Comparison of ENCODE assay signal across 8 cellular contexts in genomic region chr17:7589204-7589868, GRCh38. TPM values are rescaled to one million over a fixed set of nuclear protein-coding genes. Genes with fewer than 3 reads are reported as not detected.
DNase-seq lines count a peak whose midpoint lies in the region; ATAC-seq lines count a peak whose summit lies in the region.

No MANE protein-coding gene starts in this region.

- H3K14ac ChIP-seq in mesenchymal stem cell (ENCODE audit: low read length in 2 of 2) = no peak overlapping the region

- no peak overlapping the region for H2AFZ ChIP-seq in mesenchymal stem cell (ENCODE audit: low read depth, low read length)

- peak overlapping the region; percentile 82 for H2AK5ac ChIP-seq in mesenchymal stem cell (ENCODE audit: low read length, severe bottlenecking)

- H3K4me3 ChIP-seq in BLaER1 (no peak overlapping the region), mesenchymal stem cell (ENCODE audit: insufficient read depth in 1 of 2, low read depth in 1 of 2, low read length in 2 of 2) (peak overlapping the region in 1 of 2 experiments; percentile 68)

- DNase-seq in NCI-H1105 (lab: John Stamatoyannopoulos, UW) = peak; percentile 93
- peak; percentile 48 for DNase-seq in activated T-cell treated with anti-CD3 and anti-CD28 coated beads for 4 hours
- DNase-seq in epidermal melanocyte (ENCODE audit: insufficient read length, low spot score) = peak; percentile 96
- peak; percentile 86 for DNase-seq in mesenchymal stem cell
- DNase-seq in stimulated activated CD4-positive, alpha-beta T cell treated with anti-CD3 and anti-CD28 coated beads, TNF-alpha, amount 100 ng/mL, for 1 hour (ENCODE audit: low read depth in 3 of 3, low spot score in 1 of 3) = peak in 2 of 3 donors; percentile 51 to 53
- DNase-seq in COR-L47 (lab: John Stamatoyannopoulos, UW) = no peak

- H3K4me1 ChIP-seq in BLaER1 (peaks cover 34% of the 10 kb centered on the region), mesenchymal stem cell (ENCODE audit: control insufficient read depth, insufficient read depth, low read depth, low read length) (peaks cover 50% of the 10 kb centered on the region)

- peak overlapping the region in 1 of 2 experiments; percentile 68 for H3K18ac ChIP-seq in mesenchymal stem cell (ENCODE audit: low read depth in 1 of 2, low read length in 2 of 2)

- H3K4ac ChIP-seq in mesenchymal stem cell (ENCODE audit: low read depth in 1 of 2, low read length in 2 of 2) = no peak overlapping the region

- H3K4me2 ChIP-seq in BLaER1 = peak overlapping the region; percentile 68
- peak overlapping the region; percentile 33 for H3K4me2 ChIP-seq in mesenchymal stem cell (ENCODE audit: low read length, poor library complexity, severe bottlenecking)

- 0 out of 2 replicates have a peak overlapping the region, but pooled peaks have one; percentile 10 for H3K27ac ChIP-seq in BLaER1
- H3K27ac ChIP-seq in mesenchymal stem cell (ENCODE audit: low read length, poor library complexity, severe bottlenecking) = peak overlapping the region; percentile 31

- peak overlapping the region; percentile 24 for H2BK120ac ChIP-seq in mesenchymal stem cell (ENCODE audit: low read depth, low read length)

- H4K8ac ChIP-seq in mesenchymal stem cell (ENCODE audit: low read length) = peak overlapping the region; percentile 87

- peak overlapping the region; percentile 35 for H4K91ac ChIP-seq in mesenchymal stem cell (ENCODE audit: low read length)

- WGBS in mesenchymal stem cell = 21% methylated on average over 49 of the region's 56 CpGs

- H2BK12ac ChIP-seq in mesenchymal stem cell (ENCODE audit: low read length in 2 of 2) = peak overlapping the region in 1 of 2 experiments; percentile 4

- H3K79me1 ChIP-seq in mesenchymal stem cell (replicated peaks; ENCODE audit: low read length, poor library complexity, severe bottlenecking) = peaks cover 33% of the 10 kb centered on the region

- H3K9me3 ChIP-seq in BLaER1 (no peaks in the 10 kb centered on the region), mesenchymal stem cell (ENCODE audit: control insufficient read depth, low read length) (no peaks in the 10 kb centered on the region)

- ATAC-seq in HG03565 (IDR thresholded peaks at IDR 0.05; ENCODE audit: unreplicated experiment) = no peak

- H2BK15ac ChIP-seq in mesenchymal stem cell (ENCODE audit: low read depth, poor library complexity, severe bottlenecking) = peak overlapping the region; percentile 13

- no peak overlapping the region for H2BK5ac ChIP-seq in mesenchymal stem cell (ENCODE audit: low read depth, low read length, poor library complexity, severe bottlenecking)

- H4K20me1 ChIP-seq in BLaER1 = peaks cover 13% of the 10 kb centered on the region; the same call in 1 of the 2 replicates

- H3K9ac ChIP-seq in BLaER1 = peak overlapping the region; percentile 22; the same call in 1 of the 2 replicates
- H3K9ac ChIP-seq in mesenchymal stem cell (ENCODE audit: low read length) = peak overlapping the region; percentile 79

- H3K23ac ChIP-seq in mesenchymal stem cell (ENCODE audit: low read length in 2 of 2) = no peak overlapping the region

- peaks cover 78% of the 10 kb centered on the region for H3K36me3 ChIP-seq in BLaER1
- peaks cover 56 to 78% of the 10 kb centered on the region in 2 experiments for H3K36me3 ChIP-seq in mesenchymal stem cell (ENCODE audit: control insufficient read depth in 1 of 2, insufficient read depth in 2 of 2, low read depth in 1 of 2, low read length in 2 of 2)

- no peaks in the 10 kb centered on the region for H3K27me3 ChIP-seq in BLaER1
- no peaks in the 10 kb centered on the region for H3K27me3 ChIP-seq in mesenchymal stem cell (ENCODE audit: control insufficient read depth in 1 of 2, insufficient read depth in 1 of 2, low read length in 2 of 2)

RNA-seq across cellular contexts. Expression of gene SOX15, which starts 0.6 kb away (rescaled TPM):
- 0.98 TPM for polyA plus RNA-seq in mesenchymal stem cell (2013, experiment 1 of 2)
- polyA plus RNA-seq in mesenchymal stem cell (2013, experiment 2 of 2) = 1.0 TPM

RNA-seq across cellular contexts. Expression of gene MPDU1, which starts 5.7 kb away (rescaled TPM):
- 81.6 TPM for polyA plus RNA-seq in mesenchymal stem cell (2013, experiment 1 of 2)
- polyA plus RNA-seq in mesenchymal stem cell (2013, experiment 2 of 2) = 78.5 TPM

RNA-seq across cellular contexts. Expression of gene CD68, which starts 9.9 kb away (rescaled TPM):
- polyA plus RNA-seq in mesenchymal stem cell (2013, experiment 1 of 2) = 30.9 TPM
- 30.8 TPM for polyA plus RNA-seq in mesenchymal stem cell (2013, experiment 2 of 2)

RNA-seq across cellular contexts. Expression of gene FXR2, which starts 25.4 kb away (rescaled TPM):
- polyA plus RNA-seq in mesenchymal stem cell (2013, experiment 1 of 2) = 32.3 TPM
- 32.1 TPM for polyA plus RNA-seq in mesenchymal stem cell (2013, experiment 2 of 2)

RNA-seq across cellular contexts. Expression of gene SENP3, which starts 27.6 kb away (rescaled TPM):
- 27.5 TPM for polyA plus RNA-seq in mesenchymal stem cell (2013, experiment 1 of 2)
- polyA plus RNA-seq in mesenchymal stem cell (2013, experiment 2 of 2) = 27.0 TPM
